18 cellular contexts compared by ENCODE assay signal in the genomic region with DNA sequence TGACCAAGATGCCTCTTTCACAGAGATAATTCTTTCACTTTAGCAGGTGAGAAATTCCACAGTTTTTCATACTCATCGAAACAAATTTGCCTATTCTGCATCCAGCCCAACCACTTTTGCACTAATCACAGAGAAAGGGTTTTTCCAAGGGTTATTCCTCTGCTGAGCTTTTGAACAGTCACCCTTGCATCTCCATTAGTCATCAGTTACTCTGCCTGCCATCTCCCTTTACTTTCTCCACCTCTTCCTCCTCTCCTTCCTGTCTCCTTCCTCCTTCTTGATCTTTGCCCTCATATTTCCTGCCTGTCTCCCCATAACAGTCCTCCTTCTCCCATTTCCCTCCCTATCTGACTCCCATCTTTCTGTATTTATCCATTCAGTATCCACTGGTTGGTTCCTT. TPM values are rescaled to one million over a fixed set of nuclear protein-coding genes. Genes with fewer than 3 reads are reported as not detected.
DNase-seq lines count a peak whose midpoint lies in the region; ATAC-seq, FAIRE-seq and TF ChIP-seq lines count a peak whose summit lies in the region.
"Had no signal": no experiment of that assay in that cellular context is flagged by ENCODE, and none has a peak within 500 bp of the region (broad histone marks: within the 10 kb centered on the region; RNA-seq: fewer than 3 reads in every experiment).

No MANE protein-coding gene starts in this region.

- H3K27me3 ChIP-seq in bronchial epithelial cell (ENCODE audit: control insufficient read depth, insufficient read depth, low read length), result no peaks in the 10 kb centered on the region
- H3K27me3 ChIP-seq: upper lobe of right lung had no signal

- H3K9me3 Mint-ChIP-seq in osteocyte (ENCODE audit: unreplicated experiment), result no peaks in the 10 kb centered on the region
- no peaks in the 10 kb centered on the region for H3K9me3 Mint-ChIP-seq in naive thymus-derived CD8-positive, alpha-beta T cell
- H3K9me3 Mint-ChIP-seq: neural crest cell, T-cell had no signal

- no peaks in the 10 kb centered on the region for H3K36me3 Mint-ChIP-seq in osteocyte (ENCODE audit: unreplicated experiment)
- H3K36me3 Mint-ChIP-seq in naive thymus-derived CD8-positive, alpha-beta T cell, result no peaks in the 10 kb centered on the region
- H3K36me3 Mint-ChIP-seq: mesothelial cell of epicardium, T-cell had no signal

- no peaks in the 10 kb centered on the region for H3K4me1 Mint-ChIP-seq in osteocyte (ENCODE audit: unreplicated experiment)
- peaks cover 0 to 2% (median 0%) of the 10 kb centered on the region in 4 donors for H3K4me1 Mint-ChIP-seq in naive thymus-derived CD8-positive, alpha-beta T cell
- H3K4me1 Mint-ChIP-seq: neural crest cell, T-cell had no signal

- peak; percentile 65 for ATAC-seq in GM18868 (IDR thresholded peaks at IDR 0.05; ENCODE audit: unreplicated experiment)
- ATAC-seq in HG02884 (IDR thresholded peaks at IDR 0.05; ENCODE audit: unreplicated experiment), result peak; percentile 61
- ATAC-seq in GM19397 (IDR thresholded peaks at IDR 0.05; ENCODE audit: unreplicated experiment), result no peak
- ATAC-seq in naive thymus-derived CD8-positive, alpha-beta T cell, result no peak
- ATAC-seq: activated CD8-positive, alpha-beta T cell treated with anti-CD3 and anti-CD28 coated beads, Interleukin-2, amount 10 ng/mL, durations not matched to agents 7 days and 5 days; stimulated activated naive CD8-positive, alpha-beta T cell treated with anti-CD3 and anti-CD28 coated beads, Interleukin-15, Interleukin-2, amounts not matched to agents 100 U/mL and 50 U/mL, for 24 hours; T-cell; upper lobe of right lung had no signal

- no peak overlapping the region for H3K4me3 ChIP-seq in bronchial epithelial cell (ENCODE audit: low read depth, low read length)
- H3K4me3 ChIP-seq: upper lobe of right lung had no signal

- POLR2A ChIA-PET in naive thymus-derived CD8-positive, alpha-beta T cell (lab: Charles Lee), result no interaction called here

- no peak overlapping the region for H3K4me3 Mint-ChIP-seq in osteocyte (ENCODE audit: unreplicated experiment)
- H3K4me3 Mint-ChIP-seq in naive thymus-derived CD8-positive, alpha-beta T cell, result no peak overlapping the region
- H3K4me3 Mint-ChIP-seq: activated CD8-positive, alpha-beta T cell treated with anti-CD3 and anti-CD28 coated beads, Interleukin-2, amount 10 ng/mL, durations not matched to agents 7 days and 5 days; mesothelial cell of epicardium; neural crest cell; T-cell had no signal

- no peak for FAIRE-seq in bronchial epithelial cell (lab: Jason Lieb, UNC)

- no peaks in the 10 kb centered on the region for H3K36me3 ChIP-seq in bronchial epithelial cell (ENCODE audit: control insufficient read depth, insufficient read depth, low read length)
- H3K36me3 ChIP-seq: upper lobe of right lung had no signal

- no peaks in the 10 kb centered on the region for H3K27me3 Mint-ChIP-seq in osteocyte (ENCODE audit: unreplicated experiment)
- peaks cover 0 to 11% (median 11%) of the 10 kb centered on the region in 5 donors for H3K27me3 Mint-ChIP-seq in naive thymus-derived CD8-positive, alpha-beta T cell

- no peak overlapping the region for H3K27ac Mint-ChIP-seq in osteocyte (ENCODE audit: unreplicated experiment)
- no peak overlapping the region for H3K27ac Mint-ChIP-seq in naive thymus-derived CD8-positive, alpha-beta T cell
- H3K27ac Mint-ChIP-seq: activated CD8-positive, alpha-beta T cell treated with anti-CD3 and anti-CD28 coated beads, Interleukin-2, amount 10 ng/mL, durations not matched to agents 7 days and 5 days; mesothelial cell of epicardium; T-cell had no signal

- TF ChIP-seq CTCF in bronchial epithelial cell (IDR thresholded peaks at IDR 0.05; ENCODE audit: insufficient read depth, low read length, severe bottlenecking) (no peak), osteocyte (IDR thresholded peaks at IDR 0.05) (no peak)

- DNase-seq in bronchial epithelial cell (ENCODE audit: low read depth), result peak; percentile 71
- peak; percentile 82 for DNase-seq in kidney tubule cell (ENCODE audit: low spot score)
- DNase-seq in osteocyte (ENCODE audit: extremely low spot score, unreplicated experiment), result no peak
- DNase-seq in naive thymus-derived CD8-positive, alpha-beta T cell, result no peak
- no peak for DNase-seq in CD1c-positive myeloid dendritic cell (ENCODE audit: extremely low spot score)
- DNase-seq: activated CD8-positive, alpha-beta T cell treated with anti-CD3 and anti-CD28 coated beads, Interleukin-2, amount 10 ng/mL, durations not matched to agents 7 days and 5 days; head of caudate nucleus; NCI-H82; retina; stimulated activated naive CD8-positive, alpha-beta T cell treated with anti-CD3 and anti-CD28 coated beads, Interleukin-15, Interleukin-2, amounts not matched to agents 100 U/mL and 50 U/mL, for 24 hours; T-cell; upper lobe of right lung had no signal

RNA-seq across cellular contexts. Expression of gene FH, which starts 43.9 kb away (rescaled TPM):
- total RNA-seq in bronchial epithelial cell (33.7 and 41.1 TPM in 2 replicates), osteocyte (61.1 and 65.5 TPM in 2 replicates)
- 10 to 100 TPM; 30.3 to 32.1 TPM for total RNA-seq in naive thymus-derived CD8-positive, alpha-beta T cell
- polyA plus RNA-seq in naive thymus-derived CD8-positive, alpha-beta T cell, result 10 to 100 TPM; 34.7 to 44.8 (median 35.7) TPM

RNA-seq across cellular contexts. Expression of gene KMO, which starts 56.5 kb away (rescaled TPM):
- total RNA-seq in bronchial epithelial cell, result not detected in 2 replicates
- total RNA-seq in osteocyte, result not detected in 2 replicates
- under 1 TPM; 0.57 to 0.71 TPM for total RNA-seq in naive thymus-derived CD8-positive, alpha-beta T cell
- not detected for polyA plus RNA-seq in naive thymus-derived CD8-positive, alpha-beta T cell
- total RNA-seq: activated CD8-positive, alpha-beta T cell treated with anti-CD3 and anti-CD28 coated beads, Interleukin-2, amount 10 ng/mL, durations not matched to agents 7 days and 5 days; cerebellum; mesothelial cell of epicardium; neural crest cell had no signal

Comparison
In these comparisons a context has a peak if more than half of its experiments do, and no peak if none do; other contexts are left out.
1. ATAC-seq: peak in GM18868 (single experiment) and HG02884 (single experiment); none in GM19397 (single experiment) and naive thymus-derived CD8-positive, alpha-beta T cell (0 of 2).
2. DNase-seq: peak in bronchial epithelial cell (single experiment) and kidney tubule cell (single experiment); none in osteocyte (single experiment), naive thymus-derived CD8-positive, alpha-beta T cell (0 of 10) and CD1c-positive myeloid dendritic cell (single experiment).